In the genomic region with DNA sequence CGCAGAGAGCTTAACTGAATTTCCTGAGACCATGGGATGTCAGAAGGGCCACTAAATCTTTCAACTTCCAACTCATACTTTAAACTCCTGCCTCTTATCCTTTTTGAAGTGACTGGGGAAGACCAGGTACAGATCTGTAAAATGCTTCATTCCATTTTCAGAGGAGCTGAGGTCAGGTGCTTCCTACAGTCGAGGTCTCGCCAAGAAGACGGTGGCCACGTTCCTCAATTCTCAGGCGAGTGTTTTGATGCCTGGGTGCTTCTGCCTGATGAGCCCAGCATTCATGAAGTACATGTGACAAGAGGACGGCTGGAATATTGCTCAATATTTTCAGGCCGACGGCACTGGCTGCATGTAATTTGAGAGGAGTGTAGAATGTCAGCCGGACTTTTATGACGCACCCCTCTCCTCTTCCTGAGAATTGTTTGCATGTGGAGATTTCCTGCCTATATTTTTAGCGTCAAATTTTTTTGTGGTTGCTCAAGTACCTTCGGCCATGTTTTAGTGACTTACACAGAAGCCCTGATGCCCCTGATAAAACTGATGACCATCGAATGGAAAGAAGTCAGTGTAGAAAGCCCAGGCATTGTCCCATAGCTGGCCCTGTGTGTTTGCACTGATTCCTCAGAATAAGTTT, we compare ENCODE assay signal across 8 cellular contexts. TPM values are rescaled to one million over a fixed set of nuclear protein-coding genes. Genes with fewer than 3 reads are reported as not detected.
DNase-seq lines count a peak whose midpoint lies in the region; ATAC-seq, FAIRE-seq and TF ChIP-seq lines count a peak whose summit lies in the region.

No MANE protein-coding gene starts in this region.

- no peaks in the 10 kb centered on the region for H3K36me3 ChIP-seq in endothelial cell of umbilical vein (ENCODE audit: control insufficient read depth in 2 of 2, extremely low read depth in 1 of 2, insufficient read depth in 2 of 2, low read length in 2 of 2)
- H3K36me3 ChIP-seq in pancreas, result no peaks in the 10 kb centered on the region
- H3K36me3 ChIP-seq in CD4-positive, alpha-beta memory T cell (ENCODE audit: insufficient read depth, low read length), result no peaks in the 10 kb centered on the region

- ATAC-seq in activated naive CD4-positive, alpha-beta T cell treated with anti-CD3 and anti-CD28 coated beads, Interleukin-2, amount 50 U/mL, for 72 hours, result peak in 1 of 2 donors; percentile 3
- ATAC-seq in pancreas (peak in 3 of 4 donors; percentile 3 to 50 (median 39)), GM18517 (IDR thresholded peaks at IDR 0.05; ENCODE audit: unreplicated experiment) (no peak)

- H3K4me3 Mint-ChIP-seq in activated naive CD4-positive, alpha-beta T cell treated with anti-CD3 and anti-CD28 coated beads, Interleukin-2, amount 10 ng/mL, durations not matched to agents 7 days and 5 days, result no peak overlapping the region
- peak overlapping the region in 2 of 8 donors; percentile 2 to 19 for H3K4me3 Mint-ChIP-seq in CD4-positive, alpha-beta memory T cell

- H3K4me3 ChIP-seq in endothelial cell of umbilical vein (replicated peaks in 1 of 3; ENCODE audit: insufficient read depth in 1 of 3, low read depth in 1 of 3, low read length in 3 of 3), result peak overlapping the region in 1 of 3 experiments; percentile 16
- no peak overlapping the region for H3K4me3 ChIP-seq in pancreas
- no peak overlapping the region for H3K4me3 ChIP-seq in CD4-positive, alpha-beta memory T cell (ENCODE audit: low read length in 2 of 2)

- H3K9me3 ChIP-seq in endothelial cell of umbilical vein (replicated peaks; ENCODE audit: control insufficient read depth, insufficient read depth, low read length) (no peaks in the 10 kb centered on the region), pancreas (no peaks in the 10 kb centered on the region)
- no peaks in the 10 kb centered on the region for H3K9me3 ChIP-seq in CD4-positive, alpha-beta memory T cell (ENCODE audit: control insufficient read depth in 1 of 2, low read length in 2 of 2)

- H3K9me3 Mint-ChIP-seq in activated naive CD4-positive, alpha-beta T cell treated with anti-CD3 and anti-CD28 coated beads, Interleukin-2, amount 50 U/mL, for 72 hours, result no peaks in the 10 kb centered on the region
- H3K9me3 Mint-ChIP-seq in activated naive CD4-positive, alpha-beta T cell treated with anti-CD3 and anti-CD28 coated beads, Interleukin-2, amount 10 ng/mL, durations not matched to agents 7 days and 5 days, result no peaks in the 10 kb centered on the region
- H3K9me3 Mint-ChIP-seq in CD4-positive, alpha-beta memory T cell, result no peaks in the 10 kb centered on the region

- FAIRE-seq in endothelial cell of umbilical vein (lab: Jason Lieb, UNC) (peak; percentile 84), pancreas (lab: Jason Lieb, UNC) (no peak)

- H3K27me3 ChIP-seq in endothelial cell of umbilical vein (ENCODE audit: control insufficient read depth in 2 of 2, insufficient read depth in 2 of 2, low read length in 2 of 2), result no peaks in the 10 kb centered on the region
- H3K27me3 ChIP-seq in pancreas, result no peaks in the 10 kb centered on the region
- no peaks in the 10 kb centered on the region for H3K27me3 ChIP-seq in CD4-positive, alpha-beta memory T cell (ENCODE audit: insufficient read depth, low read length)

- intact Hi-C loops in endothelial cell of umbilical vein (cut with micrococcal nuclease) (loop anchor here (1.0 to 5.0 kb wide), 7 partner anchors 9 to 721 kb away; a partner anchor contains a TSS), pancreas (cut with DNase I) (loop anchor here in 2 of 3 donors (10.0 kb wide), 1 partner anchor 473 kb away; no protein-coding TSS in a partner anchor)
- intact Hi-C loops in CD4-positive, alpha-beta memory T cell (cut with micrococcal nuclease), result no loop called here

- no peak for TF ChIP-seq CTCF in RWPE1 (conservative IDR thresholded peaks at IDR 0.05; ENCODE audit: low read depth)
- no peak for TF ChIP-seq CTCF in endothelial cell of umbilical vein (IDR thresholded peaks at IDR 0.05; ENCODE audit: extremely low read depth in 1 of 2, insufficient read depth in 1 of 2, low read depth in 1 of 2, low read length in 2 of 2)
- TF ChIP-seq CTCF in pancreas (IDR thresholded peaks at IDR 0.05), result no peak

- no peaks in the 10 kb centered on the region for H4K20me1 ChIP-seq in endothelial cell of umbilical vein (replicated peaks; ENCODE audit: control insufficient read depth, extremely low read depth, insufficient read depth, low read length)

- peaks cover 53% of the 10 kb centered on the region for H3K4me1 Mint-ChIP-seq in activated naive CD4-positive, alpha-beta T cell treated with anti-CD3 and anti-CD28 coated beads, Interleukin-2, amount 10 ng/mL, durations not matched to agents 7 days and 5 days
- peaks cover 13 to 34% (median 25%) of the 10 kb centered on the region in 4 donors for H3K4me1 Mint-ChIP-seq in CD4-positive, alpha-beta memory T cell

- CTCF ChIA-PET in activated naive CD4-positive, alpha-beta T cell treated with anti-CD3 and anti-CD28 coated beads, Interleukin-2, amount 10 ng/mL, durations not matched to agents 7 days and 5 days (lab: Charles Lee), result interaction anchor here (0.6 to 10.7 kb wide), 10 partner anchors 13 to 739 kb away, joined by 3 to 125 read pairs (median 3); no protein-coding TSS in a partner anchor
- CTCF ChIA-PET in RWPE1 (lab: Yijun Ruan, JAX), result interaction anchor here (0.6 to 2.0 kb wide), 5 partner anchors 177 to 475 kb away, joined by 3 to 8 read pairs (median 4); no protein-coding TSS in a partner anchor
- CTCF ChIA-PET in endothelial cell of umbilical vein (lab: Charles Lee), result interaction anchor here (1.3 to 6.9 kb wide), 5 partner anchors 9 to 475 kb away, joined by 3 to 73 read pairs (median 5); no protein-coding TSS in a partner anchor
- CTCF ChIA-PET in CD4-positive, alpha-beta memory T cell (lab: Charles Lee; ENCODE audit: partially characterized antibody), result interaction anchor here (0.9 to 18.0 kb wide), 9 partner anchors 8 to 742 kb away, joined by 3 to 362 read pairs (median 7); no protein-coding TSS in a partner anchor

- 53 to 58% methylated on average over 14 of the region's 14 CpGs for WGBS in pancreas, 2 donors

- no TSS peak for BruUV-seq in endothelial cell of umbilical vein (replicated peaks; lab: Mats Ljungman, UMichigan)

- H3K27ac ChIP-seq in RWPE1 (peak overlapping the region; percentile 71), endothelial cell of umbilical vein (ENCODE audit: insufficient read depth, low read depth, low read length) (peak overlapping the region; percentile 98), pancreas (peak overlapping the region in 2 of 4 donors; percentile 55 to 81)
- no peak overlapping the region for H3K27ac ChIP-seq in CD4-positive, alpha-beta memory T cell (ENCODE audit: low read depth, low read length)

- H3K79me2 ChIP-seq in endothelial cell of umbilical vein (ENCODE audit: control insufficient read depth, insufficient read depth, low read length), result no peaks in the 10 kb centered on the region

- DNase-seq in activated naive CD4-positive, alpha-beta T cell treated with anti-CD3 and anti-CD28 coated beads, Interleukin-2, amount 50 U/mL, for 72 hours (ENCODE audit: low spot score in 2 of 2), result no peak
- DNase-seq in activated naive CD4-positive, alpha-beta T cell treated with anti-CD3 and anti-CD28 coated beads, Interleukin-2, amount 10 ng/mL, durations not matched to agents 7 days and 5 days, result no peak
- DNase-seq in RWPE1 (ENCODE audit: low spot score) (peak; percentile 95), endothelial cell of umbilical vein (ENCODE audit: low read depth, low spot score) (peak; percentile 97), pancreas (peak in 2 of 6 donors; percentile 43 to 66), midbrain (lab: John Stamatoyannopoulos, UW) (no peak)
- DNase-seq in CD4-positive, alpha-beta memory T cell, result no peak

- H3K9ac ChIP-seq in endothelial cell of umbilical vein (replicated peaks; ENCODE audit: extremely low read depth, insufficient read depth, low read length), result peak overlapping the region; percentile 85

- peak overlapping the region; percentile 67 for H2AFZ ChIP-seq in endothelial cell of umbilical vein (ENCODE audit: low read depth, low read length)

- peak; percentile 10 for TF ChIP-seq POLR2A in endothelial cell of umbilical vein (IDR thresholded peaks at IDR 0.05; ENCODE audit: low read depth, low read length)

- POLR2A ChIA-PET in RWPE1 (lab: Yijun Ruan, JAX; ENCODE audit: low non-redundant PET), result no interaction called here
- POLR2A ChIA-PET in endothelial cell of umbilical vein (lab: Charles Lee), result interaction anchor here (0.6 kb wide), 1 partner anchor 564 kb away, joined by 3 read pairs; no protein-coding TSS in a partner anchor
- POLR2A ChIA-PET in CD4-positive, alpha-beta memory T cell (lab: Charles Lee; ENCODE audit: partially characterized antibody), result no interaction called here

- peaks cover 8% of the 10 kb centered on the region for H3K27me3 Mint-ChIP-seq in activated naive CD4-positive, alpha-beta T cell treated with anti-CD3 and anti-CD28 coated beads, Interleukin-2, amount 10 ng/mL, durations not matched to agents 7 days and 5 days
- H3K27me3 Mint-ChIP-seq in CD4-positive, alpha-beta memory T cell, result peaks cover 0 to 4% of the 10 kb centered on the region in 2 donors

- peak overlapping the region; percentile 82 for H3K4me2 ChIP-seq in endothelial cell of umbilical vein (ENCODE audit: insufficient read depth, low read length)

- H3K4me1 ChIP-seq in endothelial cell of umbilical vein (ENCODE audit: control insufficient read depth, extremely low read depth, insufficient read depth, low read length) (peaks cover 58% of the 10 kb centered on the region), pancreas (peaks cover 26 to 55% (median 30%) of the 10 kb centered on the region in 3 donors)
- H3K4me1 ChIP-seq in CD4-positive, alpha-beta memory T cell (ENCODE audit: insufficient read depth, low read length), result peaks cover 13% of the 10 kb centered on the region

- peak overlapping the region; percentile 85 to 93 for H3K27ac Mint-ChIP-seq in activated naive CD4-positive, alpha-beta T cell treated with anti-CD3 and anti-CD28 coated beads, Interleukin-2, amount 50 U/mL, for 72 hours
- H3K27ac Mint-ChIP-seq in activated naive CD4-positive, alpha-beta T cell treated with anti-CD3 and anti-CD28 coated beads, Interleukin-2, amount 10 ng/mL, durations not matched to agents 7 days and 5 days, result no peak overlapping the region
- peak overlapping the region in 2 of 7 donors; percentile 13 to 54 for H3K27ac Mint-ChIP-seq in CD4-positive, alpha-beta memory T cell

- dilution Hi-C loops in endothelial cell of umbilical vein (cut with MboI; ENCODE audit: extremely low pct_ligation_motif_present, low sequenced_read_pairs), result no loop called here

- no peaks in the 10 kb centered on the region for H3K9me1 ChIP-seq in endothelial cell of umbilical vein (replicated peaks; ENCODE audit: control insufficient read depth, extremely low read depth, insufficient read depth, low read length)

- H3K36me3 Mint-ChIP-seq in activated naive CD4-positive, alpha-beta T cell treated with anti-CD3 and anti-CD28 coated beads, Interleukin-2, amount 50 U/mL, for 72 hours, result no peaks in the 10 kb centered on the region
- no peaks in the 10 kb centered on the region for H3K36me3 Mint-ChIP-seq in activated naive CD4-positive, alpha-beta T cell treated with anti-CD3 and anti-CD28 coated beads, Interleukin-2, amount 10 ng/mL, durations not matched to agents 7 days and 5 days
- H3K36me3 Mint-ChIP-seq in CD4-positive, alpha-beta memory T cell, result no peaks in the 10 kb centered on the region

RNA-seq across cellular contexts. Expression of a gene that starts 38.8 kb away (rescaled TPM):
- 10 to 100 TPM; 28.4 to 48.4 TPM for total RNA-seq in activated naive CD4-positive, alpha-beta T cell treated with anti-CD3 and anti-CD28 coated beads, Interleukin-2, amount 50 U/mL, for 72 hours
- total RNA-seq in endothelial cell of umbilical vein (13.3 and 14.2 TPM in 2 replicates), pancreas (10 to 100 TPM in 1 of 6 donors, 1 to 10 TPM in 5; 1.7 to 11.2 (median 4.4) TPM)
- polyA plus RNA-seq in endothelial cell of umbilical vein (25.3 and 40.3 TPM in 2 replicates), pancreas (10 to 100 TPM; 15.7 to 20.9 TPM)
- polyA plus RNA-seq in endothelial cell of umbilical vein (2011; cell fraction: cytosol; rRNA removed), result 38.3 and 39.9 TPM in 2 replicates
- 15.2 and 17.1 TPM in 2 replicates for polyA plus RNA-seq in endothelial cell of umbilical vein (2011; cell fraction: nucleus; rRNA removed)
- polyA plus RNA-seq in endothelial cell of umbilical vein (2012), result 53.5 and 55.3 TPM in 2 replicates
- polyA minus RNA-seq in endothelial cell of umbilical vein, result 25.6 and 34.3 TPM in 2 replicates
- 3.8 TPM for polyA minus RNA-seq in endothelial cell of umbilical vein (2011; cell fraction: cytosol; rRNA and poly(A)+ RNA removed)
- polyA minus RNA-seq in endothelial cell of umbilical vein (2011; cell fraction: nucleus; rRNA and poly(A)+ RNA removed), result 10.3 and 14.7 TPM in 2 replicates
- total RNA-seq in CD4-positive, alpha-beta memory T cell, result 10 to 100 TPM; 73.9 to 75.9 TPM
- 100 to 1,000 TPM; 203 to 207 TPM for polyA plus RNA-seq in CD4-positive, alpha-beta memory T cell

Comparison
In these comparisons a context has a peak if more than half of its experiments do, and no peak if none do; other contexts are left out.
1. DNase-seq: peak in RWPE1 (single experiment) and endothelial cell of umbilical vein (single experiment); none in activated naive CD4-positive, alpha-beta T cell treated with anti-CD3 and anti-CD28 coated beads, Interleukin-2, amount 50 U/mL, for 72 hours (0 of 2), activated naive CD4-positive, alpha-beta T cell treated with anti-CD3 and anti-CD28 coated beads, Interleukin-2, amount 10 ng/mL, durations not matched to agents 7 days and 5 days (single experiment), midbrain (single experiment) and CD4-positive, alpha-beta memory T cell (0 of 5).